18 cellular contexts compared by ENCODE assay signal in the genomic region with DNA sequence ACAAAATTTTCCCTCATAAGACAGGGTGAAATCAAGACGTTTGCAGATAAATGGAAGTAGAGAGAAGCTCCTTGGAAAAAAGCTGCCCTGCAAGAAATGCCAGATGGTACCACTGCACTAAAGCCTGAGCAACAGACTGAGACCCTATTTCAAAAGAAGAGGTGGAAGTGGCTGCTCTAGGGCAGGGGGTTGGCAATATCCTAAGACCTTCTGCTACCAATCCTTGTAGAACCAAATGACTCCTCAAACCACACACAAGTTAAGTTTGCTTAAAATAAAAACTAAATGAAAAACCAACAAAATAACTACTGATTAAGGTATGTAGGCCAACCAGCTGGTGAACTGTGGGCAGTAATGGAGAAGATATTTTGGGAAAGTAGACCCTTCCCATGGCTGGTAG. TPM values are rescaled to one million over a fixed set of nuclear protein-coding genes. Genes with fewer than 3 reads are reported as not detected.
DNase-seq lines count a peak whose midpoint lies in the region; ATAC-seq and TF ChIP-seq lines count a peak whose summit lies in the region.
"Had no signal": no experiment of that assay in that cellular context is flagged by ENCODE, and none has a peak within 500 bp of the region (broad histone marks: within the 10 kb centered on the region; RNA-seq: fewer than 3 reads in every experiment).

No MANE protein-coding gene starts in this region.

- intact Hi-C loops in activated naive CD4-positive, alpha-beta T cell treated with anti-CD3 and anti-CD28 coated beads for 36 hours (cut with micrococcal nuclease): no loop called here
- intact Hi-C loops in CD4-positive, alpha-beta memory T cell (cut with micrococcal nuclease): no loop called here
- intact Hi-C loops in naive thymus-derived CD4-positive, alpha-beta T cell (cut with micrococcal nuclease): loop anchor here in 1 of 2 donors (1.0 kb wide), 1 partner anchor 12 kb away; no protein-coding TSS in a partner anchor
- intact Hi-C loops in body of pancreas (cut with DNase I): no loop called here

- no peak for ATAC-seq in activated CD8-positive, alpha-beta T cell treated with anti-CD3 and anti-CD28 coated beads, Interleukin-2, amount 10 ng/mL, durations not matched to agents 7 days and 5 days
- ATAC-seq in naive thymus-derived CD4-positive, alpha-beta T cell: no peak
- ATAC-seq in body of pancreas: no peak
- ATAC-seq: PC-3 had no signal

- H3K27me3 Mint-ChIP-seq in activated naive CD4-positive, alpha-beta T cell treated with anti-CD3 and anti-CD28 coated beads for 36 hours (ENCODE audit: low read depth): no peaks in the 10 kb centered on the region
- H3K27me3 Mint-ChIP-seq in CD4-positive, alpha-beta memory T cell: no peaks in the 10 kb centered on the region
- no peaks in the 10 kb centered on the region for H3K27me3 Mint-ChIP-seq in activated CD8-positive, alpha-beta T cell treated with anti-CD3 and anti-CD28 coated beads, Interleukin-2, amount 10 ng/mL, durations not matched to agents 7 days and 5 days (ENCODE audit: low read depth)
- H3K27me3 Mint-ChIP-seq in naive thymus-derived CD4-positive, alpha-beta T cell: no peaks in the 10 kb centered on the region

- no peak overlapping the region for H3K27ac ChIP-seq in CD4-positive, alpha-beta memory T cell (ENCODE audit: low read depth, low read length)
- H3K27ac ChIP-seq in naive thymus-derived CD4-positive, alpha-beta T cell (ENCODE audit: low read depth, low read length): peak overlapping the region; percentile 11
- no peak overlapping the region for H3K27ac ChIP-seq in body of pancreas

- H3K36me3 Mint-ChIP-seq in activated naive CD4-positive, alpha-beta T cell treated with anti-CD3 and anti-CD28 coated beads for 36 hours (ENCODE audit: low read depth): peaks cover 28% of the 10 kb centered on the region
- H3K36me3 Mint-ChIP-seq in CD4-positive, alpha-beta memory T cell: peaks cover 24 to 49% of the 10 kb centered on the region in 2 donors
- peaks cover 40% of the 10 kb centered on the region for H3K36me3 Mint-ChIP-seq in activated CD8-positive, alpha-beta T cell treated with anti-CD3 and anti-CD28 coated beads, Interleukin-2, amount 10 ng/mL, durations not matched to agents 7 days and 5 days (ENCODE audit: low read depth)
- H3K36me3 Mint-ChIP-seq in naive thymus-derived CD4-positive, alpha-beta T cell: peaks cover 4 to 32% (median 16%) of the 10 kb centered on the region in 5 donors

- CTCF ChIA-PET in activated naive CD4-positive, alpha-beta T cell treated with anti-CD3 and anti-CD28 coated beads for 36 hours (lab: Charles Lee): interaction anchor here (1.1 to 3.5 kb wide), 7 partner anchors 14 to 146 kb away, joined by 3 to 20 read pairs (median 4); no protein-coding TSS in a partner anchor
- CTCF ChIA-PET in CD4-positive, alpha-beta memory T cell (lab: Charles Lee; ENCODE audit: partially characterized antibody): interaction anchor here (1.2 kb wide), 2 partner anchors 16 to 130 kb away, joined by 3 to 4 read pairs; no protein-coding TSS in a partner anchor
- CTCF ChIA-PET in activated CD8-positive, alpha-beta T cell treated with anti-CD3 and anti-CD28 coated beads, Interleukin-2, amount 10 ng/mL, durations not matched to agents 7 days and 5 days (lab: Charles Lee): interaction anchor here (1.6 to 3.2 kb wide), 2 partner anchors 47 to 62 kb away, joined by 6 to 12 read pairs; no protein-coding TSS in a partner anchor
- CTCF ChIA-PET in naive thymus-derived CD4-positive, alpha-beta T cell (lab: Charles Lee): interaction anchor here (0.6 to 1.4 kb wide), 2 partner anchors 47 to 75 kb away, joined by 4 read pairs; no protein-coding TSS in a partner anchor

- H3K4me3 ChIP-seq in CD4-positive, alpha-beta memory T cell (ENCODE audit: low read length in 2 of 2): no peak overlapping the region
- no peak overlapping the region for H3K4me3 ChIP-seq in naive thymus-derived CD4-positive, alpha-beta T cell (ENCODE audit: low read length)
- H3K4me3 ChIP-seq in body of pancreas: no peak overlapping the region

- H3K9me3 ChIP-seq in CD4-positive, alpha-beta memory T cell (ENCODE audit: control insufficient read depth in 1 of 2, low read length in 2 of 2): no peaks in the 10 kb centered on the region
- no peaks in the 10 kb centered on the region for H3K9me3 ChIP-seq in naive thymus-derived CD4-positive, alpha-beta T cell (ENCODE audit: control insufficient read depth in 2 of 3, low read length in 3 of 3)
- H3K9me3 ChIP-seq in body of pancreas: no peaks in the 10 kb centered on the region

- peaks cover 78% of the 10 kb centered on the region for H3K4me1 Mint-ChIP-seq in activated naive CD4-positive, alpha-beta T cell treated with anti-CD3 and anti-CD28 coated beads for 36 hours (ENCODE audit: low read depth)
- H3K4me1 Mint-ChIP-seq in CD4-positive, alpha-beta memory T cell: peaks cover 51 to 83% (median 63%) of the 10 kb centered on the region in 4 donors
- H3K4me1 Mint-ChIP-seq in activated CD8-positive, alpha-beta T cell treated with anti-CD3 and anti-CD28 coated beads, Interleukin-2, amount 10 ng/mL, durations not matched to agents 7 days and 5 days (ENCODE audit: low read depth): peaks cover 41% of the 10 kb centered on the region
- H3K4me1 Mint-ChIP-seq in naive thymus-derived CD4-positive, alpha-beta T cell: peaks cover 56 to 92% (median 78%) of the 10 kb centered on the region in 7 donors

- H3K4me3 Mint-ChIP-seq in activated naive CD4-positive, alpha-beta T cell treated with anti-CD3 and anti-CD28 coated beads for 36 hours: no peak overlapping the region
- no peak overlapping the region for H3K4me3 Mint-ChIP-seq in CD4-positive, alpha-beta memory T cell
- H3K4me3 Mint-ChIP-seq in activated CD8-positive, alpha-beta T cell treated with anti-CD3 and anti-CD28 coated beads, Interleukin-2, amount 10 ng/mL, durations not matched to agents 7 days and 5 days: no peak overlapping the region
- H3K4me3 Mint-ChIP-seq in naive thymus-derived CD4-positive, alpha-beta T cell: peak overlapping the region in 6 of 10 donors; percentile 2 to 77 (median 41)
- H3K4me3 Mint-ChIP-seq: CD14-positive monocyte, HFFc6 had no signal

- WGBS in body of pancreas, 2 donors: 45 to 57% methylated on average over 1 of the region's 1 CpG

- TF ChIP-seq POLR2A in body of pancreas (IDR thresholded peaks at IDR 0.05): no peak

- no peak for TF ChIP-seq CTCF in body of pancreas (IDR thresholded peaks at IDR 0.05)

- DNase-seq in activated naive CD4-positive, alpha-beta T cell treated with anti-CD3 and anti-CD28 coated beads for 36 hours: no peak
- DNase-seq in activated naive CD4-positive, alpha-beta T cell treated with Interleukin-2 at 50 U/mL for 16 hours: no peak
- no peak for DNase-seq in CD4-positive, alpha-beta memory T cell
- no peak for DNase-seq in activated CD8-positive, alpha-beta T cell treated with anti-CD3 and anti-CD28 coated beads, Interleukin-2, amount 10 ng/mL, durations not matched to agents 7 days and 5 days
- no peak for DNase-seq in naive thymus-derived CD4-positive, alpha-beta T cell
- DNase-seq in body of pancreas (no peak), SKM-1 treated with dmso at 0.1 percent for 144 hours (lab: John Stamatoyannopoulos, UW; ENCODE audit: unreplicated experiment) (no peak)
- DNase-seq: Calu3, DMS79, HFFc6, KBM-7, MV-4-11, NCI-H1417 treated with DMSO at 0.1 percent for 48 hours, NCI-H1930, NCI-H510A, NCI-H774, PC-3 had no signal

- no peaks in the 10 kb centered on the region for H3K9me3 Mint-ChIP-seq in activated naive CD4-positive, alpha-beta T cell treated with anti-CD3 and anti-CD28 coated beads for 36 hours
- no peaks in the 10 kb centered on the region for H3K9me3 Mint-ChIP-seq in CD4-positive, alpha-beta memory T cell
- no peaks in the 10 kb centered on the region for H3K9me3 Mint-ChIP-seq in activated CD8-positive, alpha-beta T cell treated with anti-CD3 and anti-CD28 coated beads, Interleukin-2, amount 10 ng/mL, durations not matched to agents 7 days and 5 days (ENCODE audit: insufficient read depth)
- no peaks in the 10 kb centered on the region for H3K9me3 Mint-ChIP-seq in naive thymus-derived CD4-positive, alpha-beta T cell
- H3K9me3 Mint-ChIP-seq: HFFc6 had no signal

- peaks cover 11% of the 10 kb centered on the region for H3K36me3 ChIP-seq in CD4-positive, alpha-beta memory T cell (ENCODE audit: insufficient read depth, low read length)
- peaks cover 0 to 49% (median 0%) of the 10 kb centered on the region in 3 experiments for H3K36me3 ChIP-seq in naive thymus-derived CD4-positive, alpha-beta T cell (ENCODE audit: control insufficient read depth in 2 of 3, insufficient read depth in 3 of 3, low read length in 3 of 3)
- H3K36me3 ChIP-seq in body of pancreas (replicated peaks in 1 of 2; ENCODE audit: insufficient read depth in 1 of 2, low read depth in 2 of 2): no peaks in the 10 kb centered on the region

- H3K27me3 ChIP-seq in CD4-positive, alpha-beta memory T cell (ENCODE audit: insufficient read depth, low read length): no peaks in the 10 kb centered on the region
- H3K27me3 ChIP-seq in naive thymus-derived CD4-positive, alpha-beta T cell (ENCODE audit: control insufficient read depth in 2 of 2, insufficient read depth in 2 of 2, low read length in 2 of 2): no peaks in the 10 kb centered on the region
- no peaks in the 10 kb centered on the region for H3K27me3 ChIP-seq in body of pancreas

- POLR2A ChIA-PET in CD4-positive, alpha-beta memory T cell (lab: Charles Lee; ENCODE audit: partially characterized antibody): interaction anchor here (1.0 to 7.5 kb wide), 3 partner anchors 19 to 73 kb away, joined by 3 to 64 read pairs (median 4); a partner anchor contains a TSS
- POLR2A ChIA-PET in activated CD8-positive, alpha-beta T cell treated with anti-CD3 and anti-CD28 coated beads, Interleukin-2, amount 10 ng/mL, durations not matched to agents 7 days and 5 days (lab: Charles Lee): interaction anchor here (1.4 to 5.3 kb wide), 2 partner anchors 19 to 31 kb away, joined by 4 to 36 read pairs; a partner anchor contains a TSS
- POLR2A ChIA-PET in naive thymus-derived CD4-positive, alpha-beta T cell (lab: Charles Lee): interaction anchor here (1.1 to 6.3 kb wide), 3 partner anchors 13 to 84 kb away, joined by 3 to 78 read pairs (median 22); a partner anchor contains a TSS

- peaks cover 37% of the 10 kb centered on the region for H3K4me1 ChIP-seq in CD4-positive, alpha-beta memory T cell (ENCODE audit: insufficient read depth, low read length)
- H3K4me1 ChIP-seq in naive thymus-derived CD4-positive, alpha-beta T cell (ENCODE audit: control insufficient read depth in 2 of 2, insufficient read depth in 2 of 2, low read length in 2 of 2): peaks cover 3 to 61% of the 10 kb centered on the region in 2 donors
- no peaks in the 10 kb centered on the region for H3K4me1 ChIP-seq in body of pancreas

- peak overlapping the region; percentile 80 for H3K27ac Mint-ChIP-seq in activated naive CD4-positive, alpha-beta T cell treated with anti-CD3 and anti-CD28 coated beads for 36 hours
- H3K27ac Mint-ChIP-seq in CD4-positive, alpha-beta memory T cell: peak overlapping the region in 4 of 7 donors; percentile 0 to 55 (median 1)
- peak overlapping the region; percentile 37 for H3K27ac Mint-ChIP-seq in activated CD8-positive, alpha-beta T cell treated with anti-CD3 and anti-CD28 coated beads, Interleukin-2, amount 10 ng/mL, durations not matched to agents 7 days and 5 days
- H3K27ac Mint-ChIP-seq in naive thymus-derived CD4-positive, alpha-beta T cell: peak overlapping the region in 8 of 9 donors; percentile 21 to 95 (median 76)
- H3K27ac Mint-ChIP-seq: CD14-positive monocyte, HFFc6 had no signal

RNA-seq across cellular contexts. Expression of a gene that starts 21.3 kb away (rescaled TPM):
- total RNA-seq in activated naive CD4-positive, alpha-beta T cell treated with anti-CD3 and anti-CD28 coated beads for 36 hours: 10 to 100 TPM; 73.9 to 80.0 TPM
- 10 to 100 TPM; 64.5 to 68.4 TPM for total RNA-seq in CD4-positive, alpha-beta memory T cell
- 10 to 100 TPM; 11.3 to 16.2 TPM for polyA plus RNA-seq in CD4-positive, alpha-beta memory T cell
- 10 to 100 TPM; 56.0 to 58.7 TPM for total RNA-seq in activated CD8-positive, alpha-beta T cell treated with anti-CD3 and anti-CD28 coated beads, Interleukin-2, amount 10 ng/mL, durations not matched to agents 7 days and 5 days
- 100 to 1,000 TPM in 2 of 5 experiments, 10 to 100 TPM in 3; 58.6 to 122 (median 72.8) TPM for total RNA-seq in naive thymus-derived CD4-positive, alpha-beta T cell
- polyA plus RNA-seq in naive thymus-derived CD4-positive, alpha-beta T cell: 10 to 100 TPM; 27.2 to 56.0 TPM
- 10 to 100 TPM in 1 of 2 donors, 1 to 10 TPM in 1; 6.6 to 10.1 TPM for total RNA-seq in body of pancreas

RNA-seq across cellular contexts. Expression of a gene that starts 39.7 kb away (rescaled TPM):
- total RNA-seq in activated naive CD4-positive, alpha-beta T cell treated with anti-CD3 and anti-CD28 coated beads for 36 hours: not detected
- total RNA-seq in CD4-positive, alpha-beta memory T cell: not detected
- polyA plus RNA-seq in CD4-positive, alpha-beta memory T cell: not detected
- not detected for total RNA-seq in activated CD8-positive, alpha-beta T cell treated with anti-CD3 and anti-CD28 coated beads, Interleukin-2, amount 10 ng/mL, durations not matched to agents 7 days and 5 days
- total RNA-seq in naive thymus-derived CD4-positive, alpha-beta T cell: 1 to 10 TPM in 1 of 5 experiments, not detected in 4; 2.5 TPM
- not detected for polyA plus RNA-seq in naive thymus-derived CD4-positive, alpha-beta T cell
- total RNA-seq in body of pancreas: not detected
- total RNA-seq: Calu3, HFFc6, PC-3 had no signal

Comparison
In these comparisons a context has a peak if more than half of its experiments do, and no peak if none do; other contexts are left out.
1. H3K27ac Mint-ChIP-seq: peak in every context shown above with its lines; median percentile 80 in activated naive CD4-positive, alpha-beta T cell treated with anti-CD3 and anti-CD28 coated beads for 36 hours; 76 in naive thymus-derived CD4-positive, alpha-beta T cell; 37 in activated CD8-positive, alpha-beta T cell treated with anti-CD3 and anti-CD28 coated beads, Interleukin-2, amount 10 ng/mL, durations not matched to agents 7 days and 5 days; 1 in CD4-positive, alpha-beta memory T cell.
2. H3K4me3 Mint-ChIP-seq: peak in naive thymus-derived CD4-positive, alpha-beta T cell (6 of 10); none in activated naive CD4-positive, alpha-beta T cell treated with anti-CD3 and anti-CD28 coated beads for 36 hours (single experiment), CD4-positive, alpha-beta memory T cell (0 of 8) and activated CD8-positive, alpha-beta T cell treated with anti-CD3 and anti-CD28 coated beads, Interleukin-2, amount 10 ng/mL, durations not matched to agents 7 days and 5 days (single experiment).
3. RNA of a gene that starts 21.3 kb away (total RNA-seq): 73.9 to 80.0 TPM in activated naive CD4-positive, alpha-beta T cell treated with anti-CD3 and anti-CD28 coated beads for 36 hours, 58.6 to 122 TPM in naive thymus-derived CD4-positive, alpha-beta T cell, 64.5 to 68.4 TPM in CD4-positive, alpha-beta memory T cell and 56.0 to 58.7 TPM in activated CD8-positive, alpha-beta T cell treated with anti-CD3 and anti-CD28 coated beads, Interleukin-2, amount 10 ng/mL, durations not matched to agents 7 days and 5 days; 6.6 to 10.1 TPM in body of pancreas; every median in the first group is over 4 times any median in the second.